ENCODE assay signal across 21 cellular contexts in genomic region chr1:211753649-211754251, GRCh38.
"Had no signal": no experiment of that assay in that cellular context is flagged by ENCODE, and none has a peak within 500 bp of the region (broad histone marks: within the 10 kb centered on the region; RNA-seq: fewer than 3 reads in every experiment).

No MANE protein-coding gene starts in this region.

- H3K27ac Mint-ChIP-seq: activated CD8-positive, alpha-beta memory T cell treated with anti-CD3 and anti-CD28 coated beads, Interleukin-2, amount 10 ng/mL, durations not matched to agents 7 days and 5 days; activated naive CD8-positive, alpha-beta T cell; T-helper 2 cell treated with Interferon-gamma antibody and Interleukin-4, amounts not matched to agents 5 μg/mL and 100 μg/mL, for 36 hours had no signal

- H3K4me1 Mint-ChIP-seq: natural killer cell had no signal

- H3K9me3 Mint-ChIP-seq: natural killer cell; T-helper 2 cell treated with Interferon-gamma antibody and Interleukin-4, amounts not matched to agents 5 μg/mL and 100 μg/mL, for 36 hours had no signal

- H3K4me3 Mint-ChIP-seq: activated CD8-positive, alpha-beta memory T cell treated with anti-CD3 and anti-CD28 coated beads, Interleukin-2, amount 10 ng/mL, durations not matched to agents 7 days and 5 days; activated naive CD8-positive, alpha-beta T cell; natural killer cell; T-helper 2 cell treated with Interferon-gamma antibody and Interleukin-4, amounts not matched to agents 5 μg/mL and 100 μg/mL, for 36 hours had no signal

- ATAC-seq: activated CD8-positive, alpha-beta memory T cell treated with anti-CD3 and anti-CD28 coated beads, Interleukin-2, amount 10 ng/mL, durations not matched to agents 7 days and 5 days; esophagus mucosa; left lobe of liver; natural killer cell; psoas muscle; sciatic nerve; stimulated activated naive CD8-positive, alpha-beta T cell treated with anti-CD3 and anti-CD28 coated beads, Interleukin-15, Interleukin-2, amounts not matched to agents 100 U/mL and 50 U/mL, for 24 hours had no signal

- H3K4me1 ChIP-seq: psoas muscle had no signal

- H3K27me3 ChIP-seq: brain microvascular endothelial cell, testis had no signal

- H3K27me3 Mint-ChIP-seq: activated CD8-positive, alpha-beta memory T cell treated with anti-CD3 and anti-CD28 coated beads, Interleukin-2, amount 10 ng/mL, durations not matched to agents 7 days and 5 days; activated naive CD8-positive, alpha-beta T cell had no signal

- H3K27ac ChIP-seq: brain microvascular endothelial cell, psoas muscle, testis had no signal

- DNase-seq: activated CD4-positive, alpha-beta T cell treated with anti-CD3 and anti-CD28 coated beads, Interleukin-2, amount 50 U/mL, for 48 hours; activated CD4-positive, CD25-positive, alpha-beta regulatory T cell treated with anti-CD3 and anti-CD28 coated beads, Interleukin-2, amount 50 U/mL, for 72 hours; activated CD8-positive, alpha-beta memory T cell treated with anti-CD3 and anti-CD28 coated beads, Interleukin-2, amount 10 ng/mL, durations not matched to agents 7 days and 5 days; activated gamma-delta T cell; activated T-cell treated with anti-CD3 and anti-CD28 coated beads, Interleukin-2, amount 50 U/mL, for 48 hours; brain microvascular endothelial cell; foreskin fibroblast; mammary epithelial cell; natural killer cell; occipital lobe; psoas muscle; stimulated activated CD4-positive, alpha-beta T cell treated with anti-CD3 and anti-CD28 coated beads, Interleukin-2, amount 100 ng/mL, for 24 hours; stimulated activated naive CD8-positive, alpha-beta T cell treated with anti-CD3 and anti-CD28 coated beads, Interleukin-15, Interleukin-2, amounts not matched to agents 100 U/mL and 50 U/mL, for 24 hours; testis had no signal

- H3K9me3 ChIP-seq: testis had no signal

- H3K4me3 ChIP-seq: psoas muscle, testis had no signal

- FAIRE-seq: endometrium, islet of Langerhans had no signal
